Comparison of ENCODE assay signal across 17 cellular contexts in the genomic region with DNA sequence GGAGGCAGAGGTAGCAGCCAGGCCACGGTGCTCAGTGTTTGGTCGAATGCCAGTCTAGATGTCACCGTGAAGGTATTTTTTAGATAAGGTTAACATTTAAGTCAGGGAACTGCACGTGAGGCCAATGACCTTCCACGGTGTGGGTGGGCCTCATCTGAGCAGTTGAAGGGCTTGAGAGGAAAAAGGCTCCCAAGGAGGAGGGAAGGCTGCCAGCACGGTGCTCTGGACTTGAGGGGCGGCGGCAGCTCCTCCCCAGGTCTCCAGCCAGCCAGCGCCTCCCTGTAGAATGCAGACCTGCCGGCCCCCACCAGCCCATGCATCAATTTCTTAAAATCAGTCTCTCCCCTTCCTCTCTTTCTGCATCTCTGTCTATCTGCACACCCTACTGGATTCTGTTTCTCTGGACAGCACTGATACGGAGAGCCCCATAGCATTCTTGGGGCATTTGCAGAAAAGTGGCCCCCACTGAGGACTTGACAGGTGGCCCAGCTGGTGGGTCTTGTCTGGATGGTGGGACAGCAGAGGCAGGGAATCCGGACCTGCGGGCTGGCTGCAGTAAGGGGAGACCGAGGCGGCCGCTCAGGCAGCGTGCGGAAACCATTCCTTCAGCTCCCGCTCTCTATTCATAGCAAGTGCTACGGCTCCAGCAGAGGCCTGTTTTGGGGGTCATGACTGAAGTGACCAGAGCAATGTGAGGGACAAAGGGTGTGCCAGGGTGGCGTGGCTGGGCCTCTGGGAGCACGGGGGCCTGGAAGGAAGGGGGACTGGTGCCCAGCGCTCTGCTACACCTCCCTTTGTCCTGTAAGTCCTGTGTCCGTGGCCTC. TPM values are rescaled to one million over a fixed set of nuclear protein-coding genes. Genes with fewer than 3 reads are reported as not detected.
DNase-seq lines count a peak whose midpoint lies in the region; TF ChIP-seq lines count a peak whose summit lies in the region.
"Had no signal": no experiment of that assay in that cellular context is flagged by ENCODE, and none has a peak within 500 bp of the region (broad histone marks: within the 10 kb centered on the region; RNA-seq: fewer than 3 reads in every experiment).

No MANE protein-coding gene starts in this region.

- H3K9me3 ChIP-seq in HEK293 (ENCODE audit: control insufficient read depth, insufficient read depth, low read depth, low read length) (no peaks in the 10 kb centered on the region), thyroid gland (no peaks in the 10 kb centered on the region)
- H3K9me3 ChIP-seq: Peyer's patch had no signal

- H3K4me3 Mint-ChIP-seq in T-helper 2 cell treated with Interferon-gamma antibody and Interleukin-4, amounts not matched to agents 5 μg/mL and 100 μg/mL, for 36 hours = no peak overlapping the region

- POLR2A ChIA-PET in HEK293 (lab: Yijun Ruan, JAX) = no interaction called here

- TF ChIP-seq POLR2A in thyroid gland (IDR thresholded peaks at IDR 0.05) = no peak

- peak; percentile 49 for DNase-seq in activated CD8-positive, alpha-beta memory T cell treated with anti-CD3 and anti-CD28 coated beads for 24 hours
- no peak for DNase-seq in activated CD8-positive, alpha-beta memory T cell treated with anti-CD3 and anti-CD28 coated beads, Interleukin-2, amount 50 U/mL, for 4 hours
- DNase-seq in dorsolateral prefrontal cortex (peak in 7 of 10 donors; percentile 2 to 32 (median 22)), posterior vena cava (ENCODE audit: low spot score) (peak; percentile 74), EL (no peak), thyroid gland (no peak)
- no peak for DNase-seq in T-helper 2 cell treated with Interferon-gamma antibody and Interleukin-4, amounts not matched to agents 5 μg/mL and 100 μg/mL, for 36 hours (ENCODE audit: low spot score)
- DNase-seq: 8988T, COR-L47, DMS153, Karpas-422, NCI-H1417, NCI-H2029, NCI-H510A, NCI-H82 had no signal

- H3K27ac ChIP-seq in HEK293 (ENCODE audit: extremely low read depth, low read depth, low read length) (no peak overlapping the region), dorsolateral prefrontal cortex (peak overlapping the region in 1 of 59 donors; percentile 88), thyroid gland (no peak overlapping the region)
- H3K27ac ChIP-seq: Peyer's patch had no signal

- H3K9me3 Mint-ChIP-seq in T-helper 2 cell treated with Interferon-gamma antibody and Interleukin-4, amounts not matched to agents 5 μg/mL and 100 μg/mL, for 36 hours = no peaks in the 10 kb centered on the region

- H3K4me3 ChIP-seq in HEK293 (ENCODE audit: low read depth, low read length) (no peak overlapping the region), dorsolateral prefrontal cortex (no peak overlapping the region), thyroid gland (replicated peaks in 1 of 3) (no peak overlapping the region)
- H3K4me3 ChIP-seq: Peyer's patch had no signal

- 89 to 92% methylated on average over 21 to 24 of the region's 24 CpGs for WGBS in thyroid gland, 2 donors

- no peaks in the 10 kb centered on the region for H3K4me1 ChIP-seq in HEK293 (ENCODE audit: control insufficient read depth, insufficient read depth, low read length)
- no peaks in the 10 kb centered on the region for H3K4me1 ChIP-seq in thyroid gland

- H3K27ac Mint-ChIP-seq in T-helper 2 cell treated with Interferon-gamma antibody and Interleukin-4, amounts not matched to agents 5 μg/mL and 100 μg/mL, for 36 hours = no peak overlapping the region

- CTCF ChIA-PET in HEK293 (lab: Yijun Ruan, JAX) = no interaction called here

- no peaks in the 10 kb centered on the region for H3K4me1 Mint-ChIP-seq in T-helper 2 cell treated with Interferon-gamma antibody and Interleukin-4, amounts not matched to agents 5 μg/mL and 100 μg/mL, for 36 hours (ENCODE audit: low read depth)

- intact Hi-C loops in dorsolateral prefrontal cortex (cut with DNase I) (no loop called here), posterior vena cava (cut with DNase I) (no loop called here), thyroid gland (cut with DNase I) (no loop called here)

- H3K36me3 ChIP-seq in HEK293 (ENCODE audit: control insufficient read depth in 2 of 2, insufficient read depth in 1 of 2, low read length in 2 of 2) = no peaks in the 10 kb centered on the region
- H3K36me3 ChIP-seq in thyroid gland = no peaks in the 10 kb centered on the region
- H3K36me3 ChIP-seq: Peyer's patch had no signal

- H3K36me3 Mint-ChIP-seq in T-helper 2 cell treated with Interferon-gamma antibody and Interleukin-4, amounts not matched to agents 5 μg/mL and 100 μg/mL, for 36 hours (ENCODE audit: low read depth) = no peaks in the 10 kb centered on the region

- H3K27me3 ChIP-seq in dorsolateral prefrontal cortex (peaks cover 0 to 8% (median 0%) of the 10 kb centered on the region in 45 donors), thyroid gland (no peaks in the 10 kb centered on the region)
- H3K27me3 ChIP-seq: Peyer's patch had no signal

- peaks cover 29% of the 10 kb centered on the region for H3K27me3 Mint-ChIP-seq in T-helper 2 cell treated with Interferon-gamma antibody and Interleukin-4, amounts not matched to agents 5 μg/mL and 100 μg/mL, for 36 hours (ENCODE audit: low read depth)

- TF ChIP-seq CTCF in HEK293 (tag by site-specific recombination; IDR thresholded peaks at IDR 0.05) (no peak), dorsolateral prefrontal cortex (IDR thresholded peaks at IDR 0.05 in 54 of 56, conservative IDR thresholded peaks at IDR 0.05 in 2 of 56; ENCODE audit: low read depth in 1 of 56, partially characterized antibody in 56 of 56) (no peak), thyroid gland (IDR thresholded peaks at IDR 0.05) (no peak)

TF ChIP-seq in HEK293, 187 proteins besides CTCF, POLR2A, EP300 and RAD21:
- TF ChIP-seq ZNF571 (tag by site-specific recombination; IDR thresholded peaks at IDR 0.05) = no peak
- TF ChIP-seq, protein P1, sequence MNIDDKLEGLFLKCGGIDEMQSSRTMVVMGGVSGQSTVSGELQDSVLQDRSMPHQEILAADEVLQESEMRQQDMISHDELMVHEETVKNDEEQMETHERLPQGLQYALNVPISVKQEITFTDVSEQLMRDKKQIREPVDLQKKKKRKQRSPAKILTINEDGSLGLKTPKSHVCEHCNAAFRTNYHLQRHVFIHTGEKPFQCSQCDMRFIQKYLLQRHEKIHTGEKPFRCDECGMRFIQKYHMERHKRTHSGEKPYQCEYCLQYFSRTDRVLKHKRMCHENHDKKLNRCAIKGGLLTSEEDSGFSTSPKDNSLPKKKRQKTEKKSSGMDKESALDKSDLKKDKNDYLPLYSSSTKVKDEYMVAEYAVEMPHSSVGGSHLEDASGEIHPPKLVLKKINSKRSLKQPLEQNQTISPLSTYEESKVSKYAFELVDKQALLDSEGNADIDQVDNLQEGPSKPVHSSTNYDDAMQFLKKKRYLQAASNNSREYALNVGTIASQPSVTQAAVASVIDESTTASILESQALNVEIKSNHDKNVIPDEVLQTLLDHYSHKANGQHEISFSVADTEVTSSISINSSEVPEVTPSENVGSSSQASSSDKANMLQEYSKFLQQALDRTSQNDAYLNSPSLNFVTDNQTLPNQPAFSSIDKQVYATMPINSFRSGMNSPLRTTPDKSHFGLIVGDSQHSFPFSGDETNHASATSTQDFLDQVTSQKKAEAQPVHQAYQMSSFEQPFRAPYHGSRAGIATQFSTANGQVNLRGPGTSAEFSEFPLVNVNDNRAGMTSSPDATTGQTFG (tag by site-specific recombination; IDR thresholded peaks at IDR 0.05; ENCODE audit: borderline replicate concordance) = no peak
- peak; percentile 94 for TF ChIP-seq ZNF10 (tag by site-specific recombination; IDR thresholded peaks at IDR 0.05)
- no peak for TF ChIP-seq ZNF629 (tag by site-specific recombination; IDR thresholded peaks at IDR 0.05)
- no peak for TF ChIP-seq ZNF404 (tag by site-specific recombination; IDR thresholded peaks at IDR 0.05)

RNA-seq across cellular contexts. Expression of a gene that starts 7.9 kb away (rescaled TPM):
- 100 to 1,000 TPM in 5 of 120 experiments, 10 to 100 TPM in 115; 37.5 to 114 (median 72.2) TPM for total RNA-seq in dorsolateral prefrontal cortex
- total RNA-seq in posterior vena cava = 10 to 100 TPM; 18.7 to 19.5 TPM
- 10 to 100 TPM; 14.6 to 25.1 (median 20.9) TPM for total RNA-seq in thyroid gland

RNA-seq across cellular contexts. Expression of a gene that starts 36.0 kb away (rescaled TPM):
- total RNA-seq in dorsolateral prefrontal cortex = 10 to 100 TPM in 16 of 120 experiments, 1 to 10 TPM in 104; 3.0 to 16.7 (median 6.9) TPM
- 1 to 10 TPM in 1 of 2 donors, under 1 TPM in 1; 0.71 to 1.1 TPM for total RNA-seq in posterior vena cava
- total RNA-seq in thyroid gland = 1 to 10 TPM; 2.0 to 4.9 (median 2.4) TPM

Comparison
In these comparisons a context has a peak if more than half of its experiments do, and no peak if none do; other contexts are left out.
1. DNase-seq: peak in activated CD8-positive, alpha-beta memory T cell treated with anti-CD3 and anti-CD28 coated beads for 24 hours (single experiment), dorsolateral prefrontal cortex (7 of 10) and posterior vena cava (single experiment); none in activated CD8-positive, alpha-beta memory T cell treated with anti-CD3 and anti-CD28 coated beads, Interleukin-2, amount 50 U/mL, for 4 hours (single experiment), EL (single experiment), T-helper 2 cell treated with Interferon-gamma antibody and Interleukin-4, amounts not matched to agents 5 μg/mL and 100 μg/mL, for 36 hours (single experiment) and thyroid gland (0 of 2).